Comparison of ENCODE assay signal across 13 cellular contexts in genomic region chr2:6800553-6800952, GRCh38.
"Had no signal": no experiment of that assay in that cellular context is flagged by ENCODE, and none has a peak within 500 bp of the region (broad histone marks: within the 10 kb centered on the region; RNA-seq: fewer than 3 reads in every experiment).

No MANE protein-coding gene starts in this region.

- DNase-seq: activated naive CD4-positive, alpha-beta T cell treated with Interleukin-2 at 50 U/mL for 16 hours; endodermal cell; kidney; left ventricle myocardium superior; mesendoderm; natural killer cell; stimulated activated CD4-positive, alpha-beta T cell treated with anti-CD3 and anti-CD28 coated beads, Interleukin-4, amount 100 ng/mL, for 1 hour; stimulated activated naive B cell treated with anti-CD40 and anti-IgM and Interleukin-4, amounts not matched to agents 10 μg/mL and 1 μg/mL and 100 μg/mL, for 72 hours; thyroid gland; uterus had no signal

- H3K4me3 ChIP-seq: hepatocyte, thyroid gland, uterus had no signal

- ATAC-seq: activated T-helper 17 cell treated with anti-CD3 and anti-CD28 coated beads, Interleukin-2, amount 50 U/mL, for 72 hours; left ventricle myocardium superior; natural killer cell; stimulated activated naive B cell treated with anti-CD40 and anti-IgM and Interleukin-4, amounts not matched to agents 10 μg/mL and 1 μg/mL and 100 μg/mL, for 72 hours had no signal

- FAIRE-seq: astrocyte, kidney had no signal
